In the genomic region with DNA sequence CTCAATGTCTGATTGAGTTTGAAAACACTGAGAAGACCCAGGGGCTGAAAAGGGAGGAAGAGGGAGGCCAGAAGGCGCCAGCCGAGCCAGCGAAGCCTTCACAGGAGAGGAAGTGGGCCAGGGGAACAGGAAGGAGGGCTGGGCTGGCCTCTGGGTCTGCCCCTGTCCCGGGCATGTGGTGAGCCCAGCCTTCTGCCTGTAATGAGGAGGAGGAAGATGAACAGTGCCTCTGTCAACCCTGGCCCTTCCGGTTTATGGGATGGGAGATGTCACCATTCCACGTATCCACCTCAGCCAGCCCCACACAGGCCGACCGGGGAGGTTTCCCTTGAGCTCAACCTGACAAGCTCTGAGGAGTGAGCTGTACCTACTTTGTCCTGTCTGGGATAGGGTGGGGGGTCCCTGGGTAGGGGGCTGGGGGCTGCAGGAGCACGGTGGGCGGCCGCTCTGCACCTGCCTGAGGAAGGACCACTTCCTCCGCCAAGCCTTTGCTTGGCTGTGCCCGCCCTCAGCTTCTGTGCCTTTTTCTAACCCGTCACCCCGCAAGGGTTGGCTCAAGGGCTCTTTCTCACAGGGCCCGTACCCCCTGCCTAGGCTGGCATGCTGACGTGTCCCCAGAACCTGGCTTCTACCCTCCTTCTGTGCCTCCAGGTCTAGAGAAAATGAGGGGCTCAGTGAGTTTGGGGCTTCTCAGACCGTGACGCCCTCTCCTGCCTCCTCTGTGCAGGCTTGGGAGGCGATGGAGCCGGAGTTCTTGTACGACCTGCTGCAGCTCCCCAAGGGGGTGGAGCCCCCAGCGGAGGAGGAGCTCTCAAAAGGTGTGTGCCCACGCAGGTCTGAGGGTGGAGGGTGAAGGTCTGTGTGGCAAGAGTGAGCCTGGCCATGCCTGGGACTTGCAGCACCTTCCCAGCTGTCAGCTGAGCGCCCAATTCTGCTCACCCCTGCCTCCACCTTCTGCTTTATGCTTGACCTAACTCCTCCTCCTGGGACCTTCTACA, we compare ENCODE assay signal across 7 cellular contexts. TPM values are rescaled to one million over a fixed set of nuclear protein-coding genes. Genes with fewer than 3 reads are reported as not detected.
DNase-seq lines count a peak whose midpoint lies in the region; ATAC-seq and FAIRE-seq lines count a peak whose summit lies in the region.

No MANE protein-coding gene starts in this region.

- no peaks in the 10 kb centered on the region for H3K36me3 Mint-ChIP-seq in IgD-negative memory B cell

- FAIRE-seq in RCC 7860 (lab: Jason Lieb, UNC) = no peak

- ATAC-seq in left lobe of liver = peak; percentile 64

- peak overlapping the region; percentile 87 for H3K27ac ChIP-seq in thymus (ENCODE audit: low read depth)

- H3K9me3 ChIP-seq in thymus (ENCODE audit: control insufficient read depth) (no peaks in the 10 kb centered on the region), MG63 (no peaks in the 10 kb centered on the region)

- H3K9me3 Mint-ChIP-seq in IgD-negative memory B cell = no peaks in the 10 kb centered on the region

- WGBS in thymus = 57% methylated on average over 25 of the region's 25 CpGs

- H3K27me3 ChIP-seq in thymus (ENCODE audit: control insufficient read depth, insufficient read depth) (no peaks in the 10 kb centered on the region), MG63 (no peaks in the 10 kb centered on the region)

- DNase-seq in activated T-cell treated with anti-CD3 and anti-CD28 coated beads for 48 hours (ENCODE audit: low read depth) (peak; percentile 29), left lobe of liver (ENCODE audit: low spot score) (no peak), RCC 7860 (ENCODE audit: low spot score) (no peak), MG63 (no peak), NCI-H2029 (lab: John Stamatoyannopoulos, UW) (no peak)

- peak overlapping the region; percentile 82 for H3K4me3 ChIP-seq in thymus (ENCODE audit: low read length)
- H3K4me3 ChIP-seq in MG63 = no peak overlapping the region

- H3K36me3 ChIP-seq in thymus (ENCODE audit: control insufficient read depth, insufficient read depth) = peaks cover 16% of the 10 kb centered on the region
- H3K36me3 ChIP-seq in MG63 = no peaks in the 10 kb centered on the region

- peak overlapping the region; percentile 93 to 98 (median 97) for H3K27ac Mint-ChIP-seq in IgD-negative memory B cell

- peak overlapping the region; percentile 94 to 99 (median 97) for H3K4me3 Mint-ChIP-seq in IgD-negative memory B cell

- H3K4me1 Mint-ChIP-seq in IgD-negative memory B cell = peaks cover 12 to 20% (median 16%) of the 10 kb centered on the region in 3 donors

- no peaks in the 10 kb centered on the region for H3K27me3 Mint-ChIP-seq in IgD-negative memory B cell

- peaks cover 12% of the 10 kb centered on the region for H3K4me1 ChIP-seq in thymus (ENCODE audit: control insufficient read depth, insufficient read depth, low read length)

RNA-seq across cellular contexts. Expression of a gene that starts 2.2 kb away (rescaled TPM):
- polyA plus RNA-seq in IgD-negative memory B cell (120 TPM), thymus (165 TPM)
- total RNA-seq in left lobe of liver = 3.9 TPM
- not detected in 2 replicates for total RNA-seq in MG63 (2014; rRNA removed; shearing (Covaris generic); ENCODE audit: low replicate concordance)
